8 cellular contexts compared by ENCODE assay signal in genomic region chr1:43554444-43554992, GRCh38. TPM values are rescaled to one million over a fixed set of nuclear protein-coding genes. Genes with fewer than 3 reads are reported as not detected.
A peak's percentile ranks its signal among the peaks of the same experiment; 100 is the strongest.
DNase-seq lines count a peak whose midpoint lies in the region; ATAC-seq lines count a peak whose summit lies in the region.

No MANE protein-coding gene starts in this region.

- no peaks in the 10 kb centered on the region for H3K9me3 Mint-ChIP-seq in activated CD4-positive, alpha-beta T cell treated with anti-CD3 and anti-CD28 coated beads for 36 hours (ENCODE audit: low read depth)
- no peaks in the 10 kb centered on the region for H3K9me3 Mint-ChIP-seq in activated T-cell treated with anti-CD3 and anti-CD28 coated beads, Interleukin-2, amount 50 U/mL, for 72 hours

- intact Hi-C loops in activated CD4-positive, alpha-beta T cell treated with anti-CD3 and anti-CD28 coated beads for 36 hours (cut with DNase I, micrococcal nuclease) = no loop called here

- peaks cover 6% of the 10 kb centered on the region for H3K27me3 Mint-ChIP-seq in activated CD4-positive, alpha-beta T cell treated with anti-CD3 and anti-CD28 coated beads for 36 hours
- peaks cover 9% of the 10 kb centered on the region for H3K27me3 Mint-ChIP-seq in activated T-cell treated with anti-CD3 and anti-CD28 coated beads, Interleukin-2, amount 50 U/mL, for 72 hours (ENCODE audit: low read depth)

- POLR2A ChIA-PET in activated CD4-positive, alpha-beta T cell treated with anti-CD3 and anti-CD28 coated beads for 36 hours (lab: Charles Lee) = no interaction called here

- peak; percentile 91 for ATAC-seq in activated CD4-positive, alpha-beta T cell treated with anti-CD3 and anti-CD28 coated beads for 36 hours
- ATAC-seq in activated T-cell treated with anti-CD3 and anti-CD28 coated beads, Interleukin-2, amount 50 U/mL, for 72 hours (replicated peaks in 1 of 2) = peak; percentile 86 to 91
- ATAC-seq in GM21529 (IDR thresholded peaks at IDR 0.05; ENCODE audit: unreplicated experiment) (no peak), HG02759 (IDR thresholded peaks at IDR 0.05; ENCODE audit: unreplicated experiment) (no peak)

- H3K4me1 Mint-ChIP-seq in activated CD4-positive, alpha-beta T cell treated with anti-CD3 and anti-CD28 coated beads for 36 hours = peaks cover 4% of the 10 kb centered on the region
- peaks cover 18% of the 10 kb centered on the region for H3K4me1 Mint-ChIP-seq in activated T-cell treated with anti-CD3 and anti-CD28 coated beads, Interleukin-2, amount 50 U/mL, for 72 hours (ENCODE audit: low read depth)

- H3K36me3 Mint-ChIP-seq in activated CD4-positive, alpha-beta T cell treated with anti-CD3 and anti-CD28 coated beads for 36 hours (ENCODE audit: low read depth) = no peaks in the 10 kb centered on the region
- no peaks in the 10 kb centered on the region for H3K36me3 Mint-ChIP-seq in activated T-cell treated with anti-CD3 and anti-CD28 coated beads, Interleukin-2, amount 50 U/mL, for 72 hours (ENCODE audit: insufficient read depth in 2 of 2)

- no peak overlapping the region for H3K4me3 Mint-ChIP-seq in activated CD4-positive, alpha-beta T cell treated with anti-CD3 and anti-CD28 coated beads for 36 hours
- H3K4me3 Mint-ChIP-seq in activated T-cell treated with anti-CD3 and anti-CD28 coated beads, Interleukin-2, amount 50 U/mL, for 72 hours = peak overlapping the region in 1 of 2 donors; percentile 9

- DNase-seq in activated CD4-positive, alpha-beta T cell treated with anti-CD3 and anti-CD28 coated beads for 36 hours = peak; percentile 56
- DNase-seq in activated CD4-positive, alpha-beta T cell treated with anti-CD3 and anti-CD28 coated beads for 4 hours = no peak
- DNase-seq in MV-4-11 (lab: John Stamatoyannopoulos, UW) = peak; percentile 36
- peak; percentile 33 to 54 for DNase-seq in activated T-cell treated with anti-CD3 and anti-CD28 coated beads, Interleukin-2, amount 50 U/mL, for 72 hours
- DNase-seq in iPS-NIHi11 (ENCODE audit: low spot score) = peak; percentile 56
- no peak for DNase-seq in SHP77 treated with DMSO at 0.1 percent for 48 hours (lab: John Stamatoyannopoulos, UW)

- no peak overlapping the region for H3K27ac Mint-ChIP-seq in activated CD4-positive, alpha-beta T cell treated with anti-CD3 and anti-CD28 coated beads for 36 hours
- no peak overlapping the region for H3K27ac Mint-ChIP-seq in activated T-cell treated with anti-CD3 and anti-CD28 coated beads, Interleukin-2, amount 50 U/mL, for 72 hours

- CTCF ChIA-PET in activated CD4-positive, alpha-beta T cell treated with anti-CD3 and anti-CD28 coated beads for 36 hours (lab: Charles Lee) = interaction anchor here (0.5 to 1.0 kb wide), 10 partner anchors 10 to 1087 kb away, joined by 3 to 12 read pairs (median 3); partner anchors contain the start of gene PTPRF

RNA-seq across cellular contexts. Expression of gene PTPRF, which starts 23.8 kb away (rescaled TPM):
- total RNA-seq in activated CD4-positive, alpha-beta T cell treated with anti-CD3 and anti-CD28 coated beads for 36 hours = 1 to 10 TPM; 5.1 to 6.8 TPM
- 1 to 10 TPM; 2.2 to 6.2 TPM for total RNA-seq in activated T-cell treated with anti-CD3 and anti-CD28 coated beads, Interleukin-2, amount 50 U/mL, for 72 hours

Comparison
In these comparisons a context has a peak if more than half of its experiments do, and no peak if none do; other contexts are left out.
1. DNase-seq: peak in activated CD4-positive, alpha-beta T cell treated with anti-CD3 and anti-CD28 coated beads for 36 hours (single experiment), MV-4-11 (single experiment), activated T-cell treated with anti-CD3 and anti-CD28 coated beads, Interleukin-2, amount 50 U/mL, for 72 hours (2 of 2) and iPS-NIHi11 (single experiment); none in activated CD4-positive, alpha-beta T cell treated with anti-CD3 and anti-CD28 coated beads for 4 hours (0 of 2) and SHP77 treated with DMSO at 0.1 percent for 48 hours (single experiment).
2. ATAC-seq: peak in activated CD4-positive, alpha-beta T cell treated with anti-CD3 and anti-CD28 coated beads for 36 hours (single experiment) and activated T-cell treated with anti-CD3 and anti-CD28 coated beads, Interleukin-2, amount 50 U/mL, for 72 hours (2 of 2); none in GM21529 (single experiment) and HG02759 (single experiment).